ENCODE assay signal across 18 cellular contexts in the genomic region with DNA sequence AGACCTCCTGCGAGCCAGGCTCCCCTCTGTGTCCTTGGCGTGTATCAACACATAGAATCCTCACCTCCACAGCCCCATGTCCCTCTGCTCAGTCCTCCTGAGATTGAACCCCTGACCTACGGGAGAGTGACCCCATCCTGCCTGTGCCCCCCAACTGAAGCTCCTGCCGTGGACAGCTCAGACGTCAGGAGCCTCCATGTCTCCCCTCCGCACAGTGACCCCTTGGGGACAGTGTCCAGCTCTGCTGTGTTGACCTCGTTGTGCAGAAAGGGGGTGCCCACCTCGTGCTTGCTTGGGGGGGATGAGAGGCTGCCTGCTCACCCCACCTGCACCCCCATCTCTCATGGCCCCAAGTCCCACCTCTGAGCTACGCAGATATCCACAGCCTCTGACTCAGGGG. TPM values are rescaled to one million over a fixed set of nuclear protein-coding genes. Genes with fewer than 3 reads are reported as not detected.
A peak's percentile ranks its signal among the peaks of the same experiment; 100 is the strongest.
DNase-seq lines count a peak whose midpoint lies in the region; ATAC-seq and TF ChIP-seq lines count a peak whose summit lies in the region.
"Had no signal": no experiment of that assay in that cellular context is flagged by ENCODE, and none has a peak within 500 bp of the region (broad histone marks: within the 10 kb centered on the region; RNA-seq: fewer than 3 reads in every experiment).

No MANE protein-coding gene starts in this region.

- no peak overlapping the region for H3K4me3 ChIP-seq in OCI-LY7 (ENCODE audit: low read depth, low read length, poor library complexity, severe bottlenecking)
- no peak overlapping the region for H3K4me3 ChIP-seq in sigmoid colon
- H3K4me3 ChIP-seq: hepatocyte, MG63, vagina had no signal

- no peak for ATAC-seq in CD4-positive, alpha-beta T cell (ENCODE audit: poor library complexity)
- ATAC-seq in HG03139 (IDR thresholded peaks at IDR 0.05; ENCODE audit: unreplicated experiment), result no peak
- ATAC-seq: SK-N-SH treated with all-trans-retinoic acid at 6 μM for 48 hours had no signal

- H3K36me3 Mint-ChIP-seq in CD4-positive, alpha-beta T cell (ENCODE audit: low read depth), result peaks cover 4% of the 10 kb centered on the region
- H3K36me3 Mint-ChIP-seq in dendritic cell treated with granulocyte-macrophage colony-stimulating factor and Interleukin-4, amounts not matched to agents 40 ng/mL and 50 ng/mL, for 4 days (ENCODE audit: low read depth), result peaks cover 46% of the 10 kb centered on the region

- H3K9me3 ChIP-seq in CD4-positive, alpha-beta T cell (ENCODE audit: control insufficient read depth, low read length), result no peaks in the 10 kb centered on the region
- H3K9me3 ChIP-seq in OCI-LY7 (ENCODE audit: low read length) (no peaks in the 10 kb centered on the region), sigmoid colon (no peaks in the 10 kb centered on the region)
- H3K9me3 ChIP-seq: MG63, right atrium auricular region, vagina had no signal

- no peaks in the 10 kb centered on the region for H3K27me3 ChIP-seq in CD4-positive, alpha-beta T cell (ENCODE audit: control insufficient read depth, insufficient read depth, low read length)
- peaks cover 0 to 23% (median 0%) of the 10 kb centered on the region in 3 donors for H3K27me3 ChIP-seq in sigmoid colon
- H3K27me3 ChIP-seq: hepatocyte, MG63, right atrium auricular region, vagina had no signal

- H2AFZ ChIP-seq in OCI-LY7 (ENCODE audit: low read length), result peak overlapping the region; percentile 9; the same call in 1 of the 2 replicates
- H2AFZ ChIP-seq: hepatocyte had no signal

- H3K4me1 ChIP-seq in OCI-LY7 (ENCODE audit: insufficient read depth, low read length, poor library complexity, severe bottlenecking) (peaks cover 23% of the 10 kb centered on the region), sigmoid colon (no peaks in the 10 kb centered on the region)
- H3K4me1 ChIP-seq: right atrium auricular region, vagina had no signal

- H3K79me2 ChIP-seq in OCI-LY7 (ENCODE audit: insufficient read depth, low read depth, low read length), result no peaks in the 10 kb centered on the region
- H3K79me2 ChIP-seq: hepatocyte had no signal

- TF ChIP-seq POLR2A in sigmoid colon (IDR thresholded peaks at IDR 0.05), result no peak

- BruUV-seq in OCI-LY7 (replicated peaks; lab: Mats Ljungman, UMichigan), result no TSS peak

- H3K9me3 Mint-ChIP-seq in CD4-positive, alpha-beta T cell, result peaks cover 2% of the 10 kb centered on the region
- H3K9me3 Mint-ChIP-seq in dendritic cell treated with granulocyte-macrophage colony-stimulating factor and Interleukin-4, amounts not matched to agents 40 ng/mL and 50 ng/mL, for 4 days, result no peaks in the 10 kb centered on the region
- H3K9me3 Mint-ChIP-seq: nephron progenitor cell had no signal

- no peaks in the 10 kb centered on the region for H4K20me1 ChIP-seq in OCI-LY7 (ENCODE audit: insufficient read depth, low read length)

- intact Hi-C loops in CD4-positive, alpha-beta T cell (cut with DNase I, micrococcal nuclease), result loop anchor here in 1 of 2 experiments (5.0 kb wide), 1 partner anchor 33 kb away; no protein-coding TSS in a partner anchor
- intact Hi-C loops in OCI-LY7 (cut with micrococcal nuclease; ENCODE audit: unreplicated experiment), result no loop called here
- intact Hi-C loops in dendritic cell treated with granulocyte-macrophage colony-stimulating factor and Interleukin-4, amounts not matched to agents 40 ng/mL and 50 ng/mL, for 4 days (cut with micrococcal nuclease), result loop anchor here (2.0 kb wide), 1 partner anchor 15 kb away; a partner anchor contains a TSS
- intact Hi-C loops in sigmoid colon (cut with DNase I), result no loop called here

- H3K36me3 ChIP-seq in OCI-LY7 (ENCODE audit: insufficient read depth, low read length) (no peaks in the 10 kb centered on the region), sigmoid colon (no peaks in the 10 kb centered on the region)
- H3K36me3 ChIP-seq: MG63, right atrium auricular region, vagina had no signal

- H3K27ac ChIP-seq in CD4-positive, alpha-beta T cell (ENCODE audit: low read depth, low read length), result peak overlapping the region; percentile 54
- H3K27ac ChIP-seq in OCI-LY7 (ENCODE audit: low read depth, low read length, poor library complexity, severe bottlenecking), result no peak overlapping the region
- H3K27ac ChIP-seq in sigmoid colon, result peak overlapping the region; percentile 24 to 48 (median 36)
- H3K27ac ChIP-seq: hepatocyte, vagina had no signal

- TF ChIP-seq EP300 in sigmoid colon (IDR thresholded peaks at IDR 0.05), result no peak

- 79 to 91% methylated on average over 9 of the region's 9 CpGs for whole genome bisulfite sequencing in sigmoid colon, 2 donors

- H3K4me3 Mint-ChIP-seq in CD4-positive, alpha-beta T cell, result peak overlapping the region; percentile 77
- peak overlapping the region; percentile 88 for H3K4me3 Mint-ChIP-seq in dendritic cell treated with granulocyte-macrophage colony-stimulating factor and Interleukin-4, amounts not matched to agents 40 ng/mL and 50 ng/mL, for 4 days
- H3K4me3 Mint-ChIP-seq: nephron progenitor cell had no signal

- no peak for DNase-seq in CD4-positive, alpha-beta T cell
- DNase-seq in OCI-LY7 (ENCODE audit: low spot score), result no peak
- DNase-seq in sigmoid colon, result peak; percentile 60
- DNase-seq in COLO829 (ENCODE audit: low spot score), result no peak
- DNase-seq in NCI-H345 treated with DMSO at 0.1 percent for 48 hours (lab: John Stamatoyannopoulos, UW; ENCODE audit: unreplicated experiment), result no peak
- DNase-seq: HCEC 1CT; MG63; NCI-H1930; NCI-H526; nephron progenitor cell; stimulated activated CD4-positive, alpha-beta T cell treated with anti-CD3 and anti-CD28 coated beads, Interleukin-2, amount 100 ng/mL, for 48 hours had no signal

- H3K27ac Mint-ChIP-seq in CD4-positive, alpha-beta T cell, result peak overlapping the region; percentile 89
- H3K27ac Mint-ChIP-seq in dendritic cell treated with granulocyte-macrophage colony-stimulating factor and Interleukin-4, amounts not matched to agents 40 ng/mL and 50 ng/mL, for 4 days, result peak overlapping the region; percentile 97
- H3K27ac Mint-ChIP-seq: nephron progenitor cell had no signal

- TF ChIP-seq CTCF in CD4-positive, alpha-beta T cell (IDR thresholded peaks at IDR 0.05), result no peak
- TF ChIP-seq CTCF in OCI-LY7 (conservative IDR thresholded peaks at IDR 0.05; ENCODE audit: low read length) (no peak), sigmoid colon (IDR thresholded peaks at IDR 0.05) (no peak)

- no peaks in the 10 kb centered on the region for H3K27me3 Mint-ChIP-seq in CD4-positive, alpha-beta T cell
- H3K27me3 Mint-ChIP-seq in dendritic cell treated with granulocyte-macrophage colony-stimulating factor and Interleukin-4, amounts not matched to agents 40 ng/mL and 50 ng/mL, for 4 days, result no peaks in the 10 kb centered on the region

- peaks cover 86% of the 10 kb centered on the region for H3K4me1 Mint-ChIP-seq in CD4-positive, alpha-beta T cell (ENCODE audit: low read depth)
- peaks cover 99% of the 10 kb centered on the region for H3K4me1 Mint-ChIP-seq in dendritic cell treated with granulocyte-macrophage colony-stimulating factor and Interleukin-4, amounts not matched to agents 40 ng/mL and 50 ng/mL, for 4 days (ENCODE audit: low read depth)

- CTCF ChIA-PET in CD4-positive, alpha-beta T cell (lab: Charles Lee), result no interaction called here
- CTCF ChIA-PET in OCI-LY7 (lab: Charles Lee; ENCODE audit: unreplicated experiment), result no interaction called here

- no peaks in the 10 kb centered on the region for H3K9me2 ChIP-seq in OCI-LY7 (ENCODE audit: insufficient read depth, low read length)

- H3K4me2 ChIP-seq in OCI-LY7 (ENCODE audit: low read length), result no peak overlapping the region
- H3K4me2 ChIP-seq: hepatocyte had no signal

- POLR2A ChIA-PET in CD4-positive, alpha-beta T cell (lab: Charles Lee), result interaction anchor here (1.7 kb wide), 1 partner anchor 8 kb away, joined by 7 read pairs; no protein-coding TSS in a partner anchor
- POLR2A ChIA-PET in OCI-LY7 (lab: Charles Lee), result no interaction called here

RNA-seq across cellular contexts. Expression of a gene that starts 0.5 kb away (rescaled TPM):
- total RNA-seq in CD4-positive, alpha-beta T cell, result under 1 TPM; 0.36 to 0.59 TPM
- not detected in 2 replicates for total RNA-seq in OCI-LY7 (2014; rRNA removed; shearing (Covaris generic))
- total RNA-seq in OCI-LY7 (2022) (not detected in 2 replicates), sigmoid colon (1 to 10 TPM; 2.5 to 9.5 (median 7.0) TPM)
- polyA plus RNA-seq in sigmoid colon, result 1 to 10 TPM; 2.4 to 8.8 (median 2.9) TPM

RNA-seq across cellular contexts. Expression of a gene that starts 16.0 kb away (rescaled TPM):
- 1 to 10 TPM; 1.4 to 1.6 TPM for total RNA-seq in CD4-positive, alpha-beta T cell
- total RNA-seq in OCI-LY7 (2014; rRNA removed; shearing (Covaris generic)), result 9.6 and 13.3 TPM in 2 replicates
- total RNA-seq in OCI-LY7 (2022) (6.9 and 8.3 TPM in 2 replicates), sigmoid colon (1 to 10 TPM; 5.7 to 9.0 (median 7.3) TPM)
- polyA plus RNA-seq in sigmoid colon, result 1 to 10 TPM in 1 of 3 donors, under 1 TPM in 2; 0.60 to 2.4 (median 0.92) TPM

RNA-seq across cellular contexts. Expression of a gene that starts 17.9 kb away (rescaled TPM):
- total RNA-seq in CD4-positive, alpha-beta T cell, result under 1 TPM in 1 of 2 experiments, not detected in 1; 0.20 TPM
- total RNA-seq in OCI-LY7 (2014; rRNA removed; shearing (Covaris generic)), result not detected in 2 replicates
- total RNA-seq in OCI-LY7 (2022) (not detected in 2 replicates), sigmoid colon (1 to 10 TPM; 1.1 to 3.0 (median 1.9) TPM)
- 1 to 10 TPM; 1.8 to 8.3 (median 3.1) TPM for polyA plus RNA-seq in sigmoid colon

RNA-seq across cellular contexts. Expression of a gene that starts 41.5 kb away (rescaled TPM):
- under 1 TPM in 1 of 2 experiments, not detected in 1; 0.22 TPM for total RNA-seq in CD4-positive, alpha-beta T cell
- not detected in 2 replicates for total RNA-seq in OCI-LY7 (2014; rRNA removed; shearing (Covaris generic))
- total RNA-seq in OCI-LY7 (2022), result 0.84 and 0.89 TPM in 2 replicates
- not detected for total RNA-seq in sigmoid colon
- polyA plus RNA-seq in sigmoid colon, result under 1 TPM in 1 of 3 donors, not detected in 2; 0.51 TPM
- total RNA-seq: dermis microvascular lymphatic vessel endothelial cell, vagina had no signal
- polyA plus RNA-seq: hepatocyte had no signal

RNA-seq across cellular contexts. Expression of a gene that starts 59.3 kb away (rescaled TPM):
- not detected for total RNA-seq in CD4-positive, alpha-beta T cell
- not detected in 2 replicates for total RNA-seq in OCI-LY7 (2014; rRNA removed; shearing (Covaris generic))
- total RNA-seq in OCI-LY7 (2022) (not detected in 2 replicates), sigmoid colon (not detected)
- under 1 TPM in 2 of 3 donors, not detected in 1; 0.58 to 0.60 TPM for polyA plus RNA-seq in sigmoid colon
- total RNA-seq: dermis microvascular lymphatic vessel endothelial cell, hepatocyte, right atrium auricular region had no signal
